Comparison of ENCODE assay signal across 1 cellular context in the genomic region with DNA sequence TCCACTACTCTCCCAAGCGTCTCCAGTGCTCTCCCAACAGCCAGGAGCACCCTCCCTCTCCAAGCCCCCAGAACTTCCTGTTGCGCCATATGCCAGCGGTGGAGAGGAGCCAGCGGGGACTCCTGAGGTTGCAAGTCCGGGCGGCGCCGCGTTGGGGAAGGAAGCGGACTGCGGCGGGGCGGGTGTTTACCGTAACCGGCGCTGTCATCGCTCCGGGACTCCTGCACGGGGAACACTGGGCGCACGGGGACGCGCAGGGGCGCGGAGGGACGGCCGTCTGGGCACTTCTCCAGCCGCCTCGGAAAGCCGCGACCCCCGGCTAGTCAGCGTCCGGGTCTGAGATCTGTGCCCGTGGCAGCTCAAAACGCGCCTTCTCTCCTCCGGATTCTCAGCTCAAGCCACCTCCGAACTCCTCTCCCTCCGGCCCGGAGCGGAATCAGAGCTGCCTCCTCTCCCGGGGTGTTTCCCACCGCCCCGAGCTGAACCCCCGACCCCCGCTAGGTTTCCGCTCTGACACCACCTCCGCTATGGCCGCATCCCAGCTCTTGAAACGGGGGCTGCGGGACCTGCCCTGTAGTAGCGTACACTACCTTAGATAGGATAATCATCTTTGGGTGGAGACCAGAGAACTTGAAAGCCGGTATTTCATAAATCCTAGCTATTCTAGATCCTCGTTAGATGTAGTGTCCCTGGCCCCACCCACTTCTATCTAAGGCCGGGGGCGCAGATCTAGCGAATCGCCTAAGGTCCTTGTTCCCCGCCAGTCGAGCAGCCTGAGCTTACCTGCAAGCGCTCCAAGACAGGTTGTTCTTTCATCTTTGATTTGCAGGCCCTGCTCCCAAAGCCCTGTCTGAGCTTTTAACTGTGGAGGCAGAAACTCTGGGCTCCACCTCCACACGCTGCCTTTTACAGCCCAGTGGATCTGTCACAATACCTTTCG.
TF ChIP-seq lines count a peak whose summit lies in the region.

A gene with protein sequence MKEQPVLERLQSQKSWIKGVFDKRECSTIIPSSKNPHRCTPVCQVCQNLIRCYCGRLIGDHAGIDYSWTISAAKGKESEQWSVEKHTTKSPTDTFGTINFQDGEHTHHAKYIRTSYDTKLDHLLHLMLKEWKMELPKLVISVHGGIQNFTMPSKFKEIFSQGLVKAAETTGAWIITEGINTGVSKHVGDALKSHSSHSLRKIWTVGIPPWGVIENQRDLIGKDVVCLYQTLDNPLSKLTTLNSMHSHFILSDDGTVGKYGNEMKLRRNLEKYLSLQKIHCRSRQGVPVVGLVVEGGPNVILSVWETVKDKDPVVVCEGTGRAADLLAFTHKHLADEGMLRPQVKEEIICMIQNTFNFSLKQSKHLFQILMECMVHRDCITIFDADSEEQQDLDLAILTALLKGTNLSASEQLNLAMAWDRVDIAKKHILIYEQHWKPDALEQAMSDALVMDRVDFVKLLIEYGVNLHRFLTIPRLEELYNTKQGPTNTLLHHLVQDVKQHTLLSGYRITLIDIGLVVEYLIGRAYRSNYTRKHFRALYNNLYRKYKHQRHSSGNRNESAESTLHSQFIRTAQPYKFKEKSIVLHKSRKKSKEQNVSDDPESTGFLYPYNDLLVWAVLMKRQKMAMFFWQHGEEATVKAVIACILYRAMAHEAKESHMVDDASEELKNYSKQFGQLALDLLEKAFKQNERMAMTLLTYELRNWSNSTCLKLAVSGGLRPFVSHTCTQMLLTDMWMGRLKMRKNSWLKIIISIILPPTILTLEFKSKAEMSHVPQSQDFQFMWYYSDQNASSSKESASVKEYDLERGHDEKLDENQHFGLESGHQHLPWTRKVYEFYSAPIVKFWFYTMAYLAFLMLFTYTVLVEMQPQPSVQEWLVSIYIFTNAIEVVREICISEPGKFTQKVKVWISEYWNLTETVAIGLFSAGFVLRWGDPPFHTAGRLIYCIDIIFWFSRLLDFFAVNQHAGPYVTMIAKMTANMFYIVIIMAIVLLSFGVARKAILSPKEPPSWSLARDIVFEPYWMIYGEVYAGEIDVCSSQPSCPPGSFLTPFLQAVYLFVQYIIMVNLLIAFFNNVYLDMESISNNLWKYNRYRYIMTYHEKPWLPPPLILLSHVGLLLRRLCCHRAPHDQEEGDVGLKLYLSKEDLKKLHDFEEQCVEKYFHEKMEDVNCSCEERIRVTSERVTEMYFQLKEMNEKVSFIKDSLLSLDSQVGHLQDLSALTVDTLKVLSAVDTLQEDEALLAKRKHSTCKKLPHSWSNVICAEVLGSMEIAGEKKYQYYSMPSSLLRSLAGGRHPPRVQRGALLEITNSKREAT (N-terminal part only) (minus strand): TSS at position 881 of the 940 bp plus-strand sequence. CDS start 65 bp downstream, at position 816.

TF ChIP-seq in HepG2, 621 proteins besides CTCF, POLR2A, EP300 and RAD21 (continued from another document and continues in another):
- TF ChIP-seq FOXA1 (IDR thresholded peaks at IDR 0.05) = no peak
- peak; percentile 33; the same call in 1 of the 2 replicates for TF ChIP-seq FOXA1 (CRISPR knock-in tag; IDR thresholded peaks at IDR 0.05)
- no peak for TF ChIP-seq ZNF530 (CRISPR knock-in tag; IDR thresholded peaks at IDR 0.05; ENCODE audit: low read depth)
- TF ChIP-seq, protein P1, sequence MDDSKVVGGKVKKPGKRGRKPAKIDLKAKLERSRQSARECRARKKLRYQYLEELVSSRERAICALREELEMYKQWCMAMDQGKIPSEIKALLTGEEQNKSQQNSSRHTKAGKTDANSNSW (CRISPR knock-in tag; IDR thresholded peaks at IDR 0.05; ENCODE audit: borderline replicate concordance) = no peak
- no peak for TF ChIP-seq RFX1 (IDR thresholded peaks at IDR 0.05)
- no peak for TF ChIP-seq ZNF749 (CRISPR knock-in tag; IDR thresholded peaks at IDR 0.05; ENCODE audit: borderline replicate concordance)
- TF ChIP-seq ZSCAN20 (CRISPR knock-in tag; IDR thresholded peaks at IDR 0.05; ENCODE audit: borderline replicate concordance) = no peak
- no peak for TF ChIP-seq GATA4 (IDR thresholded peaks at IDR 0.05; ENCODE audit: borderline replicate concordance, low read depth)
- no peak for TF ChIP-seq CBFB (CRISPR knock-in tag; IDR thresholded peaks at IDR 0.05)
- no peak for TF ChIP-seq ZBTB8A (CRISPR knock-in tag; IDR thresholded peaks at IDR 0.05; ENCODE audit: borderline replicate concordance, low read depth)
- TF ChIP-seq HMGA1 (CRISPR knock-in tag; conservative IDR thresholded peaks at IDR 0.05) = no peak
- TF ChIP-seq, protein P2, sequence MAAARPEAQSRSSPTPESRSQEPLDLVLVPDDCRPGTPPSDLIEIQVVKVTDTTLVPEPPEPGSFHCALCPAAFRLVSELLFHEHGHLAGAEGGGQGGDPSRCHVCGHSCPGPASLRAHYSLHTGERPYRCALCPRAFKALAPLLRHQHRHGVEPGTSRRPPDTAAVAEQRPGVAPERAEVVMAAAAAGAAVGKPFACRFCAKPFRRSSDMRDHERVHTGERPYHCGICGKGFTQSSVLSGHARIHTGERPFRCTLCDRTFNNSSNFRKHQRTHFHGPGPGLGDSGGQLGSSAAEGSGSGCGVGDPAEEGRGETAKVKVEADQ (CRISPR knock-in tag; IDR thresholded peaks at IDR 0.05; ENCODE audit: borderline replicate concordance) = no peak
- TF ChIP-seq ZSCAN30 (CRISPR knock-in tag; IDR thresholded peaks at IDR 0.05) = no peak
- TF ChIP-seq MAFG (CRISPR knock-in tag; IDR thresholded peaks at IDR 0.05) = no peak
- TF ChIP-seq RFXANK (CRISPR knock-in tag; IDR thresholded peaks at IDR 0.05) = no peak
- no peak for TF ChIP-seq CHD4 (IDR thresholded peaks at IDR 0.05; ENCODE audit: borderline replicate concordance, low read length)
- TF ChIP-seq ZBTB3 (CRISPR knock-in tag; IDR thresholded peaks at IDR 0.05; ENCODE audit: borderline replicate concordance, low read depth) = no peak
- TF ChIP-seq ZNF335 (CRISPR knock-in tag; IDR thresholded peaks at IDR 0.05) = no peak
- TF ChIP-seq, protein P3, sequence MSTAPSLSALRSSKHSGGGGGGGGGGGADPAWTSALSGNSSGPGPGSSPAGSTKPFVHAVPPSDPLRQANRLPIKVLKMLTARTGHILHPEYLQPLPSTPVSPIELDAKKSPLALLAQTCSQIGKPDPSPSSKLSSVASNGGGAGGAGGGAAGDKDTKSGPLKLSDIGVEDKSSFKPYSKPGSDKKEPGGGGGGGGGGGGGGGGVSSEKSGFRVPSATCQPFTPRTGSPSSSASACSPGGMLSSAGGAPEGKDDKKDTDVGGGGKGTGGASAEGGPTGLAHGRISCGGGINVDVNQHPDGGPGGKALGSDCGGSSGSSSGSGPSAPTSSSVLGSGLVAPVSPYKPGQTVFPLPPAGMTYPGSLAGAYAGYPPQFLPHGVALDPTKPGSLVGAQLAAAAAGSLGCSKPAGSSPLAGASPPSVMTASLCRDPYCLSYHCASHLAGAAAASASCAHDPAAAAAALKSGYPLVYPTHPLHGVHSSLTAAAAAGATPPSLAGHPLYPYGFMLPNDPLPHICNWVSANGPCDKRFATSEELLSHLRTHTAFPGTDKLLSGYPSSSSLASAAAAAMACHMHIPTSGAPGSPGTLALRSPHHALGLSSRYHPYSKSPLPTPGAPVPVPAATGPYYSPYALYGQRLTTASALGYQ (CRISPR knock-in tag; IDR thresholded peaks at IDR 0.05) = no peak
- TF ChIP-seq ZNF616 (CRISPR knock-in tag; IDR thresholded peaks at IDR 0.05; ENCODE audit: low read depth) = no peak
- no peak for TF ChIP-seq TCF12 (IDR thresholded peaks at IDR 0.05)
- TF ChIP-seq TCF12 (CRISPR knock-in tag; IDR thresholded peaks at IDR 0.05) = no peak
- no peak for TF ChIP-seq SP2 (CRISPR knock-in tag; IDR thresholded peaks at IDR 0.05)
- TF ChIP-seq, protein P4, sequence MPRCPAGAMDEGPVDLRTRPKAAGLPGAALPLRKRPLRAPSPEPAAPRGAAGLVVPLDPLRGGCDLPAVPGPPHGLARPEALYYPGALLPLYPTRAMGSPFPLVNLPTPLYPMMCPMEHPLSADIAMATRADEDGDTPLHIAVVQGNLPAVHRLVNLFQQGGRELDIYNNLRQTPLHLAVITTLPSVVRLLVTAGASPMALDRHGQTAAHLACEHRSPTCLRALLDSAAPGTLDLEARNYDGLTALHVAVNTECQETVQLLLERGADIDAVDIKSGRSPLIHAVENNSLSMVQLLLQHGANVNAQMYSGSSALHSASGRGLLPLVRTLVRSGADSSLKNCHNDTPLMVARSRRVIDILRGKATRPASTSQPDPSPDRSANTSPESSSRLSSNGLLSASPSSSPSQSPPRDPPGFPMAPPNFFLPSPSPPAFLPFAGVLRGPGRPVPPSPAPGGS (CRISPR knock-in tag; IDR thresholded peaks at IDR 0.05) = no peak; the same call in 1 of the 2 replicates
- TF ChIP-seq, protein P5, sequence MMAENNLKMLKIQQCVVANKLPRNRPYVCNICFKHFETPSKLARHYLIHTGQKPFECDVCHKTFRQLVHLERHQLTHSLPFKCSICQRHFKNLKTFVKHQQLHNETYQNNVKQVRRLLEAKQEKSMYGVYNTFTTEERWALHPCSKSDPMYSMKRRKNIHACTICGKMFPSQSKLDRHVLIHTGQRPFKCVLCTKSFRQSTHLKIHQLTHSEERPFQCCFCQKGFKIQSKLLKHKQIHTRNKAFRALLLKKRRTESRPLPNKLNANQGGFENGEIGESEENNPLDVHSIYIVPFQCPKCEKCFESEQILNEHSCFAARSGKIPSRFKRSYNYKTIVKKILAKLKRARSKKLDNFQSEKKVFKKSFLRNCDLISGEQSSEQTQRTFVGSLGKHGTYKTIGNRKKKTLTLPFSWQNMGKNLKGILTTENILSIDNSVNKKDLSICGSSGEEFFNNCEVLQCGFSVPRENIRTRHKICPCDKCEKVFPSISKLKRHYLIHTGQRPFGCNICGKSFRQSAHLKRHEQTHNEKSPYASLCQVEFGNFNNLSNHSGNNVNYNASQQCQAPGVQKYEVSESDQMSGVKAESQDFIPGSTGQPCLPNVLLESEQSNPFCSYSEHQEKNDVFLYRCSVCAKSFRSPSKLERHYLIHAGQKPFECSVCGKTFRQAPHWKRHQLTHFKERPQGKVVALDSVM (CRISPR knock-in tag; IDR thresholded peaks at IDR 0.05) = no peak
- TF ChIP-seq ZNF251 (CRISPR knock-in tag; IDR thresholded peaks at IDR 0.05) = no peak
- TF ChIP-seq, protein P6, sequence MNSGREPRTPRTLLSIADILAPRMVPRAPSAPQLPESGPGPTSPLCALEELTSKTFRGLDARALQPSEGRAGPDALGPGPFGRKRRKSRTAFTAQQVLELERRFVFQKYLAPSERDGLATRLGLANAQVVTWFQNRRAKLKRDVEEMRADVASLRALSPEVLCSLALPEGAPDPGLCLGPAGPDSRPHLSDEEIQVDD (CRISPR knock-in tag; IDR thresholded peaks at IDR 0.05; ENCODE audit: borderline replicate concordance) = no peak
- TF ChIP-seq POLR2AphosphoS2 (IDR thresholded peaks at IDR 0.05; ENCODE audit: low read depth, low read length) = no peak
- no peak for TF ChIP-seq ZNF234 (CRISPR knock-in tag; conservative IDR thresholded peaks at IDR 0.05)
- TF ChIP-seq, protein P7, sequence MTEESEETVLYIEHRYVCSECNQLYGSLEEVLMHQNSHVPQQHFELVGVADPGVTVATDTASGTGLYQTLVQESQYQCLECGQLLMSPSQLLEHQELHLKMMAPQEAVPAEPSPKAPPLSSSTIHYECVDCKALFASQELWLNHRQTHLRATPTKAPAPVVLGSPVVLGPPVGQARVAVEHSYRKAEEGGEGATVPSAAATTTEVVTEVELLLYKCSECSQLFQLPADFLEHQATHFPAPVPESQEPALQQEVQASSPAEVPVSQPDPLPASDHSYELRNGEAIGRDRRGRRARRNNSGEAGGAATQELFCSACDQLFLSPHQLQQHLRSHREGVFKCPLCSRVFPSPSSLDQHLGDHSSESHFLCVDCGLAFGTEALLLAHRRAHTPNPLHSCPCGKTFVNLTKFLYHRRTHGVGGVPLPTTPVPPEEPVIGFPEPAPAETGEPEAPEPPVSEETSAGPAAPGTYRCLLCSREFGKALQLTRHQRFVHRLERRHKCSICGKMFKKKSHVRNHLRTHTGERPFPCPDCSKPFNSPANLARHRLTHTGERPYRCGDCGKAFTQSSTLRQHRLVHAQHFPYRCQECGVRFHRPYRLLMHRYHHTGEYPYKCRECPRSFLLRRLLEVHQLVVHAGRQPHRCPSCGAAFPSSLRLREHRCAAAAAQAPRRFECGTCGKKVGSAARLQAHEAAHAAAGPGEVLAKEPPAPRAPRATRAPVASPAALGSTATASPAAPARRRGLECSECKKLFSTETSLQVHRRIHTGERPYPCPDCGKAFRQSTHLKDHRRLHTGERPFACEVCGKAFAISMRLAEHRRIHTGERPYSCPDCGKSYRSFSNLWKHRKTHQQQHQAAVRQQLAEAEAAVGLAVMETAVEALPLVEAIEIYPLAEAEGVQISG (CRISPR knock-in tag; IDR thresholded peaks at IDR 0.05) = peak; percentile 73
- TF ChIP-seq TOE1 (CRISPR knock-in tag; IDR thresholded peaks at IDR 0.05) = no peak
- TF ChIP-seq KDM1A (CRISPR knock-in tag; IDR thresholded peaks at IDR 0.05) = no peak
- TF ChIP-seq ZNF235 (CRISPR knock-in tag; IDR thresholded peaks at IDR 0.05; ENCODE audit: borderline replicate concordance) = no peak
- TF ChIP-seq, protein P8, sequence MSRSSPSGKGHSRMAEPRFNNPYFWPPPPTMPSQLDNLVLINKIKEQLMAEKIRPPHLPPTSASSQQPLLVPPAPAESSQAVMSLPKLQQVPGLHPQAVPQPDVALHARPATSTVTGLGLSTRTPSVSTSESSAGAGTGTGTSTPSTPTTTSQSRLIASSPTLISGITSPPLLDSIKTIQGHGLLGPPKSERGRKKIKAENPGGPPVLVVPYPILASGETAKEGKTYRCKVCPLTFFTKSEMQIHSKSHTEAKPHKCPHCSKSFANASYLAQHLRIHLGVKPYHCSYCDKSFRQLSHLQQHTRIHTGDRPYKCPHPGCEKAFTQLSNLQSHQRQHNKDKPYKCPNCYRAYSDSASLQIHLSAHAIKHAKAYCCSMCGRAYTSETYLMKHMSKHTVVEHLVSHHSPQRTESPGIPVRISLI (CRISPR knock-in tag; IDR thresholded peaks at IDR 0.05; ENCODE audit: borderline replicate concordance) = no peak
- TF ChIP-seq, protein P9, sequence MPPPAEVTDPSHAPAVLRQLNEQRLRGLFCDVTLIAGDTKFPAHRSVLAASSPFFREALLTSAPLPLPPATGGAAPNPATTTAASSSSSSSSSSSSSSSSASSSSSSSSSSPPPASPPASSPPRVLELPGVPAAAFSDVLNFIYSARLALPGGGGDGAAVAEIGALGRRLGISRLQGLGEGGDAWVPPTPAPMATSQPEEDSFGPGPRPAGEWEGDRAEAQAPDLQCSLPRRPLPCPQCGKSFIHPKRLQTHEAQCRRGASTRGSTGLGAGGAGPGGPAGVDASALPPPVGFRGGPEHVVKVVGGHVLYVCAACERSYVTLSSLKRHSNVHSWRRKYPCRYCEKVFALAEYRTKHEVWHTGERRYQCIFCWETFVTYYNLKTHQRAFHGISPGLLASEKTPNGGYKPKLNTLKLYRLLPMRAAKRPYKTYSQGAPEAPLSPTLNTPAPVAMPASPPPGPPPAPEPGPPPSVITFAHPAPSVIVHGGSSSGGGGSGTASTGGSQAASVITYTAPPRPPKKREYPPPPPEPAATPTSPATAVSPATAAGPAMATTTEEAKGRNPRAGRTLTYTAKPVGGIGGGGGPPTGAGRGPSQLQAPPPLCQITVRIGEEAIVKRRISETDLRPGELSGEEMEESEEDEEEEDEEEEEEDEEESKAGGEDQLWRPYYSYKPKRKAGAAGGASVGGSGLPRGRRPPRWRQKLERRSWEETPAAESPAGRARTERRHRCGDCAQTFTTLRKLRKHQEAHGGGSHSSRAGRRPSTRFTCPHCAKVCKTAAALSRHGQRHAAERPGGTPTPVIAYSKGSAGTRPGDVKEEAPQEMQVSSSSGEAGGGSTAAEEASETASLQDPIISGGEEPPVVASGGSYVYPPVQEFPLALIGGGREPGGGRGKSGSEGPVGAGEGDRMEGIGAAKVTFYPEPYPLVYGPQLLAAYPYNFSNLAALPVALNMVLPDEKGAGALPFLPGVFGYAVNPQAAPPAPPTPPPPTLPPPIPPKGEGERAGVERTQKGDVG (CRISPR knock-in tag; IDR thresholded peaks at IDR 0.05; ENCODE audit: borderline replicate concordance) = no peak
- TF ChIP-seq, protein P10, sequence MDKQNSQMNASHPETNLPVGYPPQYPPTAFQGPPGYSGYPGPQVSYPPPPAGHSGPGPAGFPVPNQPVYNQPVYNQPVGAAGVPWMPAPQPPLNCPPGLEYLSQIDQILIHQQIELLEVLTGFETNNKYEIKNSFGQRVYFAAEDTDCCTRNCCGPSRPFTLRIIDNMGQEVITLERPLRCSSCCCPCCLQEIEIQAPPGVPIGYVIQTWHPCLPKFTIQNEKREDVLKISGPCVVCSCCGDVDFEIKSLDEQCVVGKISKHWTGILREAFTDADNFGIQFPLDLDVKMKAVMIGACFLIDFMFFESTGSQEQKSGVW (CRISPR knock-in tag; IDR thresholded peaks at IDR 0.05; ENCODE audit: borderline replicate concordance) = no peak
